Comparison of ENCODE assay signal across 16 cellular contexts in genomic region chr4:19806865-19807264, GRCh38.
"Had no signal": no experiment of that assay in that cellular context is flagged by ENCODE, and none has a peak within 500 bp of the region (broad histone marks: within the 10 kb centered on the region; RNA-seq: fewer than 3 reads in every experiment).

No MANE protein-coding gene starts in this region.

- H3K27me3 Mint-ChIP-seq: activated naive CD4-positive, alpha-beta T cell treated with anti-CD3 and anti-CD28 coated beads, Interleukin-2, amount 50 U/mL, for 24 hours had no signal

- H3K4me3 Mint-ChIP-seq: activated naive CD4-positive, alpha-beta T cell treated with anti-CD3 and anti-CD28 coated beads, Interleukin-2, amount 50 U/mL, for 24 hours; mesothelial cell of epicardium had no signal

- H3K9me3 ChIP-seq: esophagus muscularis mucosa, prostate gland, sigmoid colon had no signal

- H3K27ac Mint-ChIP-seq: activated naive CD4-positive, alpha-beta T cell treated with anti-CD3 and anti-CD28 coated beads, Interleukin-2, amount 50 U/mL, for 24 hours; mesothelial cell of epicardium had no signal

- H3K27me3 ChIP-seq: esophagus muscularis mucosa, foreskin keratinocyte, heart right ventricle, sigmoid colon had no signal

- H3K4me1 Mint-ChIP-seq: activated naive CD4-positive, alpha-beta T cell treated with anti-CD3 and anti-CD28 coated beads, Interleukin-2, amount 50 U/mL, for 24 hours had no signal

- DNase-seq: activated CD4-positive, alpha-beta T cell treated with anti-CD3 and anti-CD28 coated beads, Interleukin-2, amount 50 U/mL, for 1 hour; activated CD4-positive, CD25-positive, alpha-beta regulatory T cell; activated effector memory CD4-positive, alpha-beta T cell treated with Interleukin-2 at 50 U/mL for 16 hours; activated T-cell treated with anti-CD3 and anti-CD28 coated beads, Interleukin-2, amount 50 U/mL, for 1 hour; heart right ventricle; islet precursor cell; left ventricle myocardium superior; sigmoid colon; stimulated activated CD4-positive, alpha-beta T cell treated with anti-CD3 and anti-CD28 coated beads, Interleukin-12 subunit alpha, Interleukin-12 subunit beta, amount 100 ng/mL, for 4 hours; stimulated activated naive CD4-positive, alpha-beta T cell treated with Interleukin-2 at 50 U/mL for 16 hours; T-helper 2 cell had no signal

- H3K4me3 ChIP-seq: esophagus muscularis mucosa, heart right ventricle, prostate gland, sigmoid colon had no signal

- H3K36me3 ChIP-seq: esophagus muscularis mucosa, heart right ventricle, prostate gland, sigmoid colon had no signal

- H3K4me1 ChIP-seq: foreskin keratinocyte, heart right ventricle, prostate gland had no signal

- H3K36me3 Mint-ChIP-seq: activated naive CD4-positive, alpha-beta T cell treated with anti-CD3 and anti-CD28 coated beads, Interleukin-2, amount 50 U/mL, for 24 hours; mesothelial cell of epicardium had no signal

- H3K27ac ChIP-seq: foreskin keratinocyte, heart right ventricle, prostate gland, sigmoid colon had no signal
